In genomic region chr1:246569248-246570238, GRCh38 we compare ENCODE assay signal across 8 cellular contexts. TPM values are rescaled to one million over a fixed set of nuclear protein-coding genes. Genes with fewer than 3 reads are reported as not detected.
DNase-seq lines count a peak whose midpoint lies in the region; ATAC-seq and TF ChIP-seq lines count a peak whose summit lies in the region.

No MANE protein-coding gene starts in this region.

- peak; percentile 40 for ATAC-seq in PC-3
- ATAC-seq in HG03439 (IDR thresholded peaks at IDR 0.05; ENCODE audit: unreplicated experiment), result no peak
- ATAC-seq in GM18870 (IDR thresholded peaks at IDR 0.05; ENCODE audit: unreplicated experiment), result no peak
- no peak for ATAC-seq in GM19455 (IDR thresholded peaks at IDR 0.05; ENCODE audit: unreplicated experiment)

- H3K36me3 ChIP-seq in GM23248 (ENCODE audit: low read depth), result 0 out of 2 replicates have a peak, but pooled peaks cover 11% of the 10 kb centered on the region
- no peaks in the 10 kb centered on the region for H3K36me3 ChIP-seq in PC-3 (ENCODE audit: low read depth, low read length)

- intact Hi-C loops in PC-3 (cut with micrococcal nuclease), result loop anchor here (1.0 to 10.0 kb wide), 2 partner anchors 40 to 185 kb away; no protein-coding TSS in a partner anchor

- H3K27me3 ChIP-seq in GM23248 (replicated peaks; ENCODE audit: insufficient read depth), result no peaks in the 10 kb centered on the region
- no peaks in the 10 kb centered on the region for H3K27me3 ChIP-seq in PC-3 (ENCODE audit: low read length)

- peak overlapping the region; percentile 46 for H3K9ac ChIP-seq in GM23248
- peak overlapping the region; percentile 56 for H3K9ac ChIP-seq in PC-3 (ENCODE audit: low read length)

- H3K4me1 ChIP-seq in GM23248 (ENCODE audit: insufficient read depth) (peaks cover 40% of the 10 kb centered on the region), PC-3 (ENCODE audit: insufficient read depth, low read length) (peaks cover 25% of the 10 kb centered on the region)

- H3K4me2 ChIP-seq in GM23248 (ENCODE audit: unreplicated experiment) (peak overlapping the region; percentile 90), PC-3 (ENCODE audit: low read length) (peak overlapping the region; percentile 61)

- no peaks in the 10 kb centered on the region for H3K36me3 Mint-ChIP-seq in chondrocyte (ENCODE audit: low read depth)

- peaks cover 44% of the 10 kb centered on the region for H3K4me1 Mint-ChIP-seq in chondrocyte (ENCODE audit: low read depth)

- no peak overlapping the region for H3K4me3 Mint-ChIP-seq in chondrocyte (ENCODE audit: unreplicated experiment)

- H3K9me2 ChIP-seq in GM23248 (ENCODE audit: insufficient read depth) (no peaks in the 10 kb centered on the region), PC-3 (replicated peaks; ENCODE audit: low read length) (no peaks in the 10 kb centered on the region)

- peak overlapping the region; percentile 73 for H3K27ac Mint-ChIP-seq in chondrocyte (ENCODE audit: unreplicated experiment)

- CTCF ChIA-PET in PC-3 (lab: Charles Lee), result no interaction called here

- 36 to 37% methylated on average over 8 of the region's 8 CpGs for WGBS in GM23248 (ENCODE audit: low coverage in 1 of 2, low lambda C conversion rate in 2 of 2, missing lambda C conversion rate in 2 of 2), 2 experiments

- in situ Hi-C loops in GM23248 (cut with MboI), result no loop called here

- peak; percentile 74 for DNase-seq in GM23248
- peak; percentile 88 for DNase-seq in PC-3
- DNase-seq in chondrocyte (ENCODE audit: low spot score), result no peak
- peak; percentile 81 for DNase-seq in pulmonary artery endothelial cell (ENCODE audit: low read depth, low spot score)
- no peak for DNase-seq in NCI-H1105 (lab: John Stamatoyannopoulos, UW)

- TF ChIP-seq CTCF in PC-3 (conservative IDR thresholded peaks at IDR 0.05; ENCODE audit: low read depth, low read length), result no peak
- no peak for TF ChIP-seq CTCF in chondrocyte (IDR thresholded peaks at IDR 0.05)

- H3K27ac ChIP-seq in GM23248 (peak overlapping the region; percentile 86), PC-3 (ENCODE audit: low read length) (peak overlapping the region; percentile 85)

- no peaks in the 10 kb centered on the region for H3K9me3 Mint-ChIP-seq in chondrocyte (ENCODE audit: low read depth)

- BruUV-seq in PC-3 (replicated peaks; lab: Mats Ljungman, UMichigan), result no TSS peak

- H3K9me3 ChIP-seq in GM23248 (ENCODE audit: low read depth) (no peaks in the 10 kb centered on the region), PC-3 (ENCODE audit: low read length) (no peaks in the 10 kb centered on the region)

- POLR2A ChIA-PET in PC-3 (lab: Charles Lee; ENCODE audit: unreplicated experiment), result no interaction called here

- peaks cover 91% of the 10 kb centered on the region for H3K79me2 ChIP-seq in GM23248 (ENCODE audit: insufficient read depth)
- peaks cover 89% of the 10 kb centered on the region for H3K79me2 ChIP-seq in PC-3 (ENCODE audit: low read length)

- peak overlapping the region; percentile 49 for H3K4me3 ChIP-seq in GM23248
- peak overlapping the region; percentile 39; the same call in 1 of the 2 replicates for H3K4me3 ChIP-seq in PC-3 (ENCODE audit: low read length)

- H3K27me3 Mint-ChIP-seq in chondrocyte (ENCODE audit: low read depth), result no peaks in the 10 kb centered on the region

- no peak overlapping the region for H2AFZ ChIP-seq in GM23248
- H2AFZ ChIP-seq in PC-3 (ENCODE audit: low read length), result peak overlapping the region; percentile 17

- H4K20me1 ChIP-seq in GM23248 (ENCODE audit: insufficient read depth) (no peaks in the 10 kb centered on the region), PC-3 (ENCODE audit: low read length) (peaks cover 5% of the 10 kb centered on the region; the same call in 1 of the 2 replicates)

- H3F3A ChIP-seq in GM23248 (ENCODE audit: insufficient read depth) (peaks cover 34% of the 10 kb centered on the region), PC-3 (ENCODE audit: low read length, unreplicated experiment) (no peaks in the 10 kb centered on the region)

RNA-seq across cellular contexts. Expression of gene CNST, which starts 3.3 kb away (rescaled TPM):
- total RNA-seq in GM23248 (2014; rRNA removed; shearing (Covaris generic)), result 41.7 and 44.5 TPM in 2 replicates
- polyA plus RNA-seq in GM23248 (2016; fragmentation: Nextera tagmentation; extraction: Ambion mirVana), result 33.5 and 35.0 TPM in 2 replicates
- 13.5 and 15.0 TPM in 2 replicates for total RNA-seq in PC-3 (2014; rRNA removed)
- total RNA-seq in chondrocyte, result 22.3 to 25.6 TPM (median 25.2 TPM) in 3 replicates
- 14.2 and 17.5 TPM in 2 replicates for total RNA-seq in pulmonary artery endothelial cell

RNA-seq across cellular contexts. Expression of gene TFB2M, which starts 3.5 kb away (rescaled TPM):
- 20.6 and 28.8 TPM in 2 replicates for total RNA-seq in GM23248 (2014; rRNA removed; shearing (Covaris generic))
- 32.0 and 32.1 TPM in 2 replicates for polyA plus RNA-seq in GM23248 (2016; fragmentation: Nextera tagmentation; extraction: Ambion mirVana)
- 30.7 and 47.0 TPM in 2 replicates for total RNA-seq in PC-3 (2014; rRNA removed)
- total RNA-seq in chondrocyte, result 9.6 to 12.3 TPM (median 10.6 TPM) in 3 replicates
- total RNA-seq in pulmonary artery endothelial cell, result 19.3 and 20.2 TPM in 2 replicates

Comparison
In these comparisons a context has a peak if more than half of its experiments do, and no peak if none do; other contexts are left out.
1. DNase-seq: peak in GM23248 (single experiment), PC-3 (single experiment) and pulmonary artery endothelial cell (single experiment); none in chondrocyte (single experiment) and NCI-H1105 (single experiment).